In the genomic region with DNA sequence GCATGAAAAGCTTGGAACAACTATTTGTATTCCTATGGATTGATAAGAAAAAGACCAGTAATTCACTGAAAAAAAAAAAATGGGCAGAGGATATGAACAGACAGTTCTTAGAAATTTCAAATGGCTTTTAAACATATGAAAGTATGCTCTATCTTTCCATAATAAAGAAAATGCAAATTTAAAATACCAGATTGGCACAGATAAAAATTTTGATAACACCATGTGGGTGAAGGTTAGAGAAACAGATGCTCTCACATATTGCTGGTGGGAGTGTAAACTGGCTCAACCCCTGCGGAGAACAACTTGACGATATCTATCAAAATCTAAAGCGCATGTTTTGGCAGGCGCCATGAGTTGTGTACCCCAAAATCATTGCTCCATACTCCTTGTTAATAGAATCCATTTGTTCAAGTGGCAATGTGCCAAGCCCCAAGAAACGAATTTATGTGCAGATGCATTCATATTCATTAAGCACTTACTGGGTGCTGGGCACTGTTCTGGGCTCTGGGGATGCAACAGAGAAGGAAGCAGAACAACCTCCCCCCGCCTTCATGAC, we compare ENCODE assay signal across 18 cellular contexts. TPM values are rescaled to one million over a fixed set of nuclear protein-coding genes. Genes with fewer than 3 reads are reported as not detected.
A peak's percentile ranks its signal among the peaks of the same experiment; 100 is the strongest.
DNase-seq lines count a peak whose midpoint lies in the region; ATAC-seq and TF ChIP-seq lines count a peak whose summit lies in the region.
"Had no signal": no experiment of that assay in that cellular context is flagged by ENCODE, and none has a peak within 500 bp of the region (broad histone marks: within the 10 kb centered on the region; RNA-seq: fewer than 3 reads in every experiment).

No MANE protein-coding gene starts in this region.

- H3K79me2 ChIP-seq in SK-N-SH (ENCODE audit: insufficient read depth) = no peaks in the 10 kb centered on the region

- no peaks in the 10 kb centered on the region for H3K9me3 Mint-ChIP-seq in activated T-helper 17 cell treated with anti-CD3 and anti-CD28 coated beads, Interleukin-2, amount 50 U/mL, for 72 hours
- H3K9me3 Mint-ChIP-seq: CD4-positive, CD25-positive, alpha-beta regulatory T cell; CD8-positive, alpha-beta memory T cell had no signal

- H3K27me3 ChIP-seq in SK-N-SH (ENCODE audit: insufficient read depth) = no peaks in the 10 kb centered on the region
- H3K27me3 ChIP-seq in vagina = no peaks in the 10 kb centered on the region
- H3K27me3 ChIP-seq: BE2C had no signal

- POLR2A ChIA-PET in SK-N-SH (lab: Yijun Ruan, JAX) = no interaction called here

- no peak overlapping the region for H3K4me3 Mint-ChIP-seq in activated T-helper 17 cell treated with anti-CD3 and anti-CD28 coated beads, Interleukin-2, amount 50 U/mL, for 72 hours
- H3K4me3 Mint-ChIP-seq: CD4-positive, CD25-positive, alpha-beta regulatory T cell; CD8-positive, alpha-beta memory T cell; H9 had no signal

- no peak overlapping the region for H2AFZ ChIP-seq in SK-N-SH (ENCODE audit: low read depth)

- H4K20me1 ChIP-seq in SK-N-SH (ENCODE audit: insufficient read depth) = no peaks in the 10 kb centered on the region

- no peaks in the 10 kb centered on the region for H3K36me3 Mint-ChIP-seq in activated T-helper 17 cell treated with anti-CD3 and anti-CD28 coated beads, Interleukin-2, amount 50 U/mL, for 72 hours (ENCODE audit: low read depth)
- H3K36me3 Mint-ChIP-seq: CD4-positive, CD25-positive, alpha-beta regulatory T cell; CD8-positive, alpha-beta memory T cell had no signal

- H3K36me3 ChIP-seq in SK-N-SH (replicated peaks in 1 of 2; ENCODE audit: control insufficient read depth in 1 of 2, insufficient read depth in 2 of 2, low read length in 1 of 2) (no peaks in the 10 kb centered on the region), vagina (no peaks in the 10 kb centered on the region)
- H3K36me3 ChIP-seq: BE2C had no signal

- no peak overlapping the region for H3K4me2 ChIP-seq in SK-N-SH

- peaks cover 5% of the 10 kb centered on the region in 2 experiments; a peak in 2 of 4 replicates for H3K4me1 ChIP-seq in SK-N-SH (ENCODE audit: control insufficient read depth in 1 of 2, insufficient read depth in 2 of 2, low read depth in 1 of 2, low read length in 1 of 2)
- peaks cover 7% of the 10 kb centered on the region for H3K4me1 ChIP-seq in vagina
- H3K4me1 ChIP-seq: BE2C had no signal

- DNase-seq in Ammon's horn (ENCODE audit: low spot score) (peak; percentile 67), NCI-H1694 treated with DMSO at 0.1 percent for 48 hours (lab: John Stamatoyannopoulos, UW) (peak; percentile 63), SK-N-SH (peak; percentile 21), superior temporal gyrus (ENCODE audit: extremely low spot score) (peak; percentile 41), amniotic stem cell (lab: John Stamatoyannopoulos, UW) (no peak), vagina (ENCODE audit: extremely low spot score in 2 of 2) (no peak)
- DNase-seq: 8988T; BE2C; C1 segment of cervical spinal cord; CD4-positive, CD25-positive, alpha-beta regulatory T cell; CD8-positive, alpha-beta memory T cell; COR-L47; DMS79 treated with DMSO at 0.1 percent for 48 hours; GF-D8; H9; IMR-90 had no signal

- H3K27ac Mint-ChIP-seq in activated T-helper 17 cell treated with anti-CD3 and anti-CD28 coated beads, Interleukin-2, amount 50 U/mL, for 72 hours = no peak overlapping the region
- H3K27ac Mint-ChIP-seq: H9 had no signal

- intact Hi-C loops in vagina (cut with DNase I) = no loop called here

- no peak for TF ChIP-seq POLR2A in vagina (IDR thresholded peaks at IDR 0.05)

- no peak for TF ChIP-seq RAD21 in SK-N-SH (IDR thresholded peaks at IDR 0.05; ENCODE audit: low read length)

- 71% methylated on average over 6 of the region's 6 CpGs for WGBS in SK-N-SH (ENCODE audit: low lambda C conversion rate)

- peaks cover 2% of the 10 kb centered on the region for H3K27me3 Mint-ChIP-seq in activated T-helper 17 cell treated with anti-CD3 and anti-CD28 coated beads, Interleukin-2, amount 50 U/mL, for 72 hours

- no peak overlapping the region for H3K27ac ChIP-seq in SK-N-SH (ENCODE audit: low read depth in 2 of 2, low read length in 1 of 2)
- no peak overlapping the region for H3K27ac ChIP-seq in vagina

- H3K9ac ChIP-seq in SK-N-SH = no peak overlapping the region

- ATAC-seq in activated T-helper 17 cell treated with anti-CD3 and anti-CD28 coated beads, Interleukin-2, amount 50 U/mL, for 72 hours (replicated peaks) = no peak
- ATAC-seq: K562 had no signal

- TF ChIP-seq CTCF in SK-N-SH (IDR thresholded peaks at IDR 0.05) (no peak), vagina (IDR thresholded peaks at IDR 0.05) (no peak)

- no peaks in the 10 kb centered on the region for H3K9me3 ChIP-seq in SK-N-SH
- no peaks in the 10 kb centered on the region for H3K9me3 ChIP-seq in vagina
- H3K9me3 ChIP-seq: BE2C had no signal

- no peak; a peak in 1 of 4 replicates for TF ChIP-seq EP300 in SK-N-SH (IDR thresholded peaks at IDR 0.05; ENCODE audit: borderline replicate concordance in 1 of 2, low read depth in 1 of 2, low read length in 1 of 2)

- CTCF ChIA-PET in SK-N-SH (lab: Yijun Ruan, JAX) = interaction anchor here (0.9 to 1.0 kb wide), 2 partner anchors 30 to 62 kb away, joined by 3 read pairs; a partner anchor contains a TSS

- H3K4me1 Mint-ChIP-seq in activated T-helper 17 cell treated with anti-CD3 and anti-CD28 coated beads, Interleukin-2, amount 50 U/mL, for 72 hours = no peaks in the 10 kb centered on the region

- no peaks in the 10 kb centered on the region for H3K9me2 ChIP-seq in SK-N-SH

- H3F3A ChIP-seq in SK-N-SH (replicated peaks; ENCODE audit: insufficient read depth) = peaks cover 3% of the 10 kb centered on the region

- H3K4me3 ChIP-seq in SK-N-SH (ENCODE audit: low read depth in 2 of 2, low read length in 1 of 2) = no peak overlapping the region
- no peak overlapping the region for H3K4me3 ChIP-seq in vagina
- H3K4me3 ChIP-seq: K562 had no signal

TF ChIP-seq in SK-N-SH, 30 proteins besides CTCF, POLR2A, EP300 and RAD21:
- no peak for TF ChIP-seq GABPA (IDR thresholded peaks at IDR 0.05; ENCODE audit: low read depth)
- peak; percentile 51 for TF ChIP-seq GATA2 (CRISPR knock-in tag; IDR thresholded peaks at IDR 0.05)

RNA-seq across cellular contexts. Expression of a gene that starts 29.5 kb away (rescaled TPM):
- polyA plus RNA-seq in SK-N-SH (2012; rRNA removed) = 20.8 and 22.1 TPM in 2 replicates
- 26.7 and 28.2 TPM in 2 replicates for polyA plus RNA-seq in SK-N-SH (2012; cell fraction: cytosol; rRNA removed)
- 15.5 and 16.7 TPM in 2 replicates for polyA plus RNA-seq in SK-N-SH (2012; cell fraction: nucleus; rRNA removed)
- 100 to 1,000 TPM; 268 to 285 TPM for total RNA-seq in activated T-helper 17 cell treated with anti-CD3 and anti-CD28 coated beads, Interleukin-2, amount 50 U/mL, for 72 hours
- total RNA-seq in vagina = 103 TPM

Comparison
In these comparisons a context has a peak if more than half of its experiments do, and no peak if none do; other contexts are left out.
1. DNase-seq: peak in Ammon's horn (single experiment), NCI-H1694 treated with DMSO at 0.1 percent for 48 hours (single experiment), SK-N-SH (single experiment) and superior temporal gyrus (single experiment); none in amniotic stem cell (single experiment) and vagina (0 of 2).